Comparison of ENCODE assay signal across 8 cellular contexts in genomic region chr17:7589891-7590611, GRCh38. TPM values are rescaled to one million over a fixed set of nuclear protein-coding genes. Genes with fewer than 3 reads are reported as not detected.
A peak's percentile ranks its signal among the peaks of the same experiment; 100 is the strongest.
DNase-seq lines count a peak whose midpoint lies in the region; ATAC-seq and TF ChIP-seq lines count a peak whose summit lies in the region.

Gene SOX15, minus strand, starts transcription at chr17:7590094. Its CDS starts 418 bp downstream, at chr17:7589676.

- peak within 1 kb of the TSS; percentile 70 for H3K27ac ChIP-seq in endodermal cell (ENCODE audit: low read depth, low read length)
- no peak within 1 kb of the TSS for H3K27ac ChIP-seq in naive thymus-derived CD4-positive, alpha-beta T cell (ENCODE audit: low read depth, low read length)

- H3K4me3 ChIP-seq in endodermal cell (ENCODE audit: low read length) = peak within 1 kb of the TSS; percentile 45
- no peak within 1 kb of the TSS for H3K4me3 ChIP-seq in naive thymus-derived CD4-positive, alpha-beta T cell (ENCODE audit: low read length)

- POLR2A ChIA-PET in naive thymus-derived CD4-positive, alpha-beta T cell (lab: Charles Lee) = interaction anchor here (0.6 to 2.5 kb wide), 12 partner anchors 9 to 153 kb away, joined by 3 to 13 read pairs (median 4); partner anchors contain the start of genes FGF11 and TP53

- peak within 1 kb of the TSS; percentile 44 for H3K9ac ChIP-seq in endodermal cell (ENCODE audit: extremely low read depth, low read length, poor library complexity, severe bottlenecking)

- H3K36me3 ChIP-seq in endodermal cell (ENCODE audit: control insufficient read depth, insufficient read depth, low read length) = peaks cover 78% of the 10 kb centered on the region
- H3K36me3 ChIP-seq in naive thymus-derived CD4-positive, alpha-beta T cell (ENCODE audit: control insufficient read depth in 2 of 3, insufficient read depth in 3 of 3, low read length in 3 of 3) = peaks cover 16 to 72% (median 29%) of the 10 kb centered on the region in 3 experiments

- intact Hi-C loops in naive thymus-derived CD4-positive, alpha-beta T cell (cut with micrococcal nuclease) = loop anchor here (1.0 to 2.0 kb wide), 7 partner anchors 17 to 310 kb away; partner anchors contain the start of gene SENP3 (in 1 of the 2)

- DNase-seq in AG08396 (ENCODE audit: low spot score) = peak; percentile 57
- DNase-seq in NCI-H1105 (lab: John Stamatoyannopoulos, UW) = peak; percentile 72
- peak; percentile 91 for DNase-seq in endodermal cell
- DNase-seq in naive thymus-derived CD4-positive, alpha-beta T cell = no peak
- no peak for DNase-seq in Ammon's horn (ENCODE audit: low spot score)
- DNase-seq in amniotic stem cell (lab: John Stamatoyannopoulos, UW) = no peak

- no peak for TF ChIP-seq CTCF in endodermal cell (conservative IDR thresholded peaks at IDR 0.05)

- peaks cover 12% of the 10 kb centered on the region for H3K4me1 ChIP-seq in endodermal cell (ENCODE audit: control insufficient read depth, insufficient read depth, low read length)
- peaks cover 2 to 4% of the 10 kb centered on the region in 2 donors for H3K4me1 ChIP-seq in naive thymus-derived CD4-positive, alpha-beta T cell (ENCODE audit: control insufficient read depth in 2 of 2, insufficient read depth in 2 of 2, low read length in 2 of 2)

- no peaks in the 10 kb centered on the region for H3K9me3 Mint-ChIP-seq in endodermal cell
- no peaks in the 10 kb centered on the region for H3K9me3 Mint-ChIP-seq in naive thymus-derived CD4-positive, alpha-beta T cell

- peaks cover 19% of the 10 kb centered on the region for H3K4me1 Mint-ChIP-seq in endodermal cell
- H3K4me1 Mint-ChIP-seq in naive thymus-derived CD4-positive, alpha-beta T cell = peaks cover 1 to 7% (median 6%) of the 10 kb centered on the region in 7 donors

- no peaks in the 10 kb centered on the region for H3K27me3 Mint-ChIP-seq in endodermal cell (ENCODE audit: insufficient read depth)
- no peaks in the 10 kb centered on the region for H3K27me3 Mint-ChIP-seq in naive thymus-derived CD4-positive, alpha-beta T cell

- H3K27me3 ChIP-seq in endodermal cell (ENCODE audit: control insufficient read depth, insufficient read depth, low read length, poor library complexity, severe bottlenecking) = no peaks in the 10 kb centered on the region
- no peaks in the 10 kb centered on the region for H3K27me3 ChIP-seq in naive thymus-derived CD4-positive, alpha-beta T cell (ENCODE audit: control insufficient read depth in 2 of 2, insufficient read depth in 2 of 2, low read length in 2 of 2)

- H3K36me3 Mint-ChIP-seq in endodermal cell (ENCODE audit: low read depth) = peaks cover 49% of the 10 kb centered on the region
- H3K36me3 Mint-ChIP-seq in naive thymus-derived CD4-positive, alpha-beta T cell = peaks cover 6 to 34% (median 16%) of the 10 kb centered on the region in 5 donors

- H3K9me3 ChIP-seq in endodermal cell (ENCODE audit: control insufficient read depth, low read length) = no peaks in the 10 kb centered on the region
- no peaks in the 10 kb centered on the region for H3K9me3 ChIP-seq in naive thymus-derived CD4-positive, alpha-beta T cell (ENCODE audit: control insufficient read depth in 2 of 3, low read length in 3 of 3)

- 70 to 75% methylated on average over 17 to 23 of the region's 23 CpGs for WGBS in endodermal cell (ENCODE audit: insufficient coverage in 1 of 2, insufficient read length in 1 of 2), 2 experiments

- H3K27ac Mint-ChIP-seq in endodermal cell = peak within 1 kb of the TSS; percentile 90
- peak within 1 kb of the TSS in 6 of 9 donors; percentile 6 to 38 (median 25) for H3K27ac Mint-ChIP-seq in naive thymus-derived CD4-positive, alpha-beta T cell

- CTCF ChIA-PET in naive thymus-derived CD4-positive, alpha-beta T cell (lab: Charles Lee) = interaction anchor here (0.6 to 3.0 kb wide), 14 partner anchors 9 to 234 kb away, joined by 3 to 19 read pairs (median 4); partner anchors contain the start of genes ATP1B2, SAT2, TMEM256 and TP53

- H3K4me3 Mint-ChIP-seq in endodermal cell = peak within 1 kb of the TSS; percentile 53
- H3K4me3 Mint-ChIP-seq in naive thymus-derived CD4-positive, alpha-beta T cell = no peak within 1 kb of the TSS

- no peak for ATAC-seq in naive thymus-derived CD4-positive, alpha-beta T cell
- ATAC-seq in GM18870 (IDR thresholded peaks at IDR 0.05; ENCODE audit: unreplicated experiment) (no peak), GM21367 (IDR thresholded peaks at IDR 0.05; ENCODE audit: unreplicated experiment) (no peak)

RNA-seq across cellular contexts. Expression of gene SOX15, which starts in this region (rescaled TPM):
- total RNA-seq in endodermal cell = 1 to 10 TPM; 6.4 to 7.3 TPM
- 1.1 TPM for polyA plus RNA-seq in endodermal cell (2013, experiment 1 of 2)
- 1.0 TPM for polyA plus RNA-seq in endodermal cell (2013, experiment 2 of 2)
- 1 to 10 TPM in 2 of 5 experiments, under 1 TPM in 3; 0.44 to 1.6 (median 0.56) TPM for total RNA-seq in naive thymus-derived CD4-positive, alpha-beta T cell
- polyA plus RNA-seq in naive thymus-derived CD4-positive, alpha-beta T cell = not detected

Comparison
In these comparisons a context has a peak if more than half of its experiments do, and no peak if none do; other contexts are left out.
1. DNase-seq: peak in AG08396 (single experiment), NCI-H1105 (single experiment) and endodermal cell (single experiment); none in naive thymus-derived CD4-positive, alpha-beta T cell (0 of 9), Ammon's horn (single experiment) and amniotic stem cell (single experiment).